In genomic region chr2:199985625-199986207, GRCh38 we compare ENCODE assay signal across 8 cellular contexts. TPM values are rescaled to one million over a fixed set of nuclear protein-coding genes. Genes with fewer than 3 reads are reported as not detected.
DNase-seq lines count a peak whose midpoint lies in the region; ATAC-seq, FAIRE-seq and TF ChIP-seq lines count a peak whose summit lies in the region.

No MANE protein-coding gene starts in this region.

- TF ChIP-seq CTCF in VCaP (conservative IDR thresholded peaks at IDR 0.05) (peak; percentile 78), bronchial epithelial cell (IDR thresholded peaks at IDR 0.05; ENCODE audit: insufficient read depth, low read length, severe bottlenecking) (peak; percentile 88)

- no peak overlapping the region for H3K27ac ChIP-seq in VCaP

- no peaks in the 10 kb centered on the region for H3K36me3 ChIP-seq in bronchial epithelial cell (ENCODE audit: control insufficient read depth, insufficient read depth, low read length)

- no peak for FAIRE-seq in bronchial epithelial cell (lab: Jason Lieb, UNC)

- ATAC-seq in HG02938 (IDR thresholded peaks at IDR 0.05; ENCODE audit: unreplicated experiment): peak; percentile 81

- H3K4me3 ChIP-seq in bronchial epithelial cell (ENCODE audit: low read depth, low read length): no peak overlapping the region

- no peaks in the 10 kb centered on the region for H3K27me3 ChIP-seq in bronchial epithelial cell (ENCODE audit: control insufficient read depth, insufficient read depth, low read length)

- DNase-seq in NCI-H1436 (lab: John Stamatoyannopoulos, UW): peak; percentile 51
- DNase-seq in NCI-H1436 treated with DMSO at 0.1 percent for 48 hours (lab: John Stamatoyannopoulos, UW): no peak
- DNase-seq in NCI-H2196 (lab: John Stamatoyannopoulos, UW; ENCODE audit: unreplicated experiment): peak; percentile 32
- DNase-seq in bronchial epithelial cell (ENCODE audit: low read depth): peak; percentile 76
- DNase-seq in kidney glomerular epithelial cell (lab: John Stamatoyannopoulos, UW): peak; percentile 65
- peak; percentile 2 for DNase-seq in stimulated activated CD8-positive, alpha-beta memory T cell treated with anti-CD3 and anti-CD28 coated beads, Interleukin-15, amount 100 ng/mL, for 1 hour (ENCODE audit: low read depth)

RNA-seq across cellular contexts. Expression of gene MAIP1, which starts 30.3 kb away (rescaled TPM):
- 12.9 and 15.2 TPM in 2 replicates for total RNA-seq in bronchial epithelial cell

RNA-seq across cellular contexts. Expression of gene TYW5, which starts 30.4 kb away (rescaled TPM):
- total RNA-seq in bronchial epithelial cell: 10.5 and 11.8 TPM in 2 replicates
